ENCODE assay signal across 11 cellular contexts in the genomic region with DNA sequence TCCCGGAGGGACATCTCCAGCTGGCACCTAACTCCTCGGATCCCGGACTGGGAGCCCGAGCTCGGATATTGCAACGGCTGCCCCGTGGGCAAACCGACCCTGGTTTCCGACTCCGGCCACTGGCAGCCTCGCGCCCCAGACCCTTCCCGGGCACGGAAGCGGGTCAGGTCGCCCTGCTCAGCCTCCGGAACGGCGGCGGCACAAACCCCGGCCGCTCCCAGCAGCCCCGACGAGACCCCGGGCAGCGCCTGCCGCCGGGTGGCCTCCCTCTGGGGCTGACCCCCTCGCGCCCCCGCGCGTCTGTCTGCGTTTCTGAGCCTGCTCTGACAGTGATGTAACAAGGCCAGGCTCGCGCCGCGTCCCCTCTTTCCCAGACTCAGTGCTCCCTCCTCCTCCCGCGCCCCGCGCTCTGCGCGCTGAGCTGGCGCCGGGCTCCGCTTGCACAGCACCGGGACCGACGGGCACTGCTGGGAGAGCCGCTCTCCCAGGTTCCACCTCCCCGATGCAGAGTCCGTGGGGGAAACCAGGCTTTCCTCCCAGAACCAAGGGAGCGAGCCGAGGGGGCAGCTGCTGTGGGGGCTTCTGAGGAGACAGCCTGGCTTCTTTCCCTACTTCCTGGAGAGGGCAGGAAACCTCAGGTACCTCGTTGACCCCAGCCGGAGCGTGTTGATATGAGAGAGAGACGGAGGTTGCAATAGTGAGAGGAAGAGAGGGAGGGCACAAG. TPM values are rescaled to one million over a fixed set of nuclear protein-coding genes. Genes with fewer than 3 reads are reported as not detected.
DNase-seq lines count a peak whose midpoint lies in the region; FAIRE-seq and TF ChIP-seq lines count a peak whose summit lies in the region.
"Had no signal": no experiment of that assay in that cellular context is flagged by ENCODE, and none has a peak within 500 bp of the region (broad histone marks: within the 10 kb centered on the region; RNA-seq: fewer than 3 reads in every experiment).

A gene with protein sequence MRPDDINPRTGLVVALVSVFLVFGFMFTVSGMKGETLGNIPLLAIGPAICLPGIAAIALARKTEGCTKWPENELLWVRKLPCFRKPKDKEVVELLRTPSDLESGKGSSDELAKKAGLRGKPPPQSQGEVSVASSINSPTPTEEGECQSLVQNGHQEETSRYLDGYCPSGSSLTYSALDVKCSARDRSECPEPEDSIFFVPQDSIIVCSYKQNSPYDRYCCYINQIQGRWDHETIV (plus strand): TSS at position 373 of the 724 bp plus-strand sequence. CDS start 644 bp downstream, outside the sequence.

- no peaks in the 10 kb centered on the region for H4K20me1 ChIP-seq in astrocyte (ENCODE audit: insufficient read depth, low read length)

- H3K4me1 Mint-ChIP-seq in astrocyte (ENCODE audit: low read depth, unreplicated experiment), result peaks cover 3% of the 10 kb centered on the region
- H3K4me1 Mint-ChIP-seq: stimulated activated memory B cell treated with anti-CD40 and anti-IgM and Interleukin-4, amounts not matched to agents 10 μg/mL and 1 μg/mL and 100 μg/mL, for 72 hours had no signal

- no peaks in the 10 kb centered on the region for H3K4me1 ChIP-seq in astrocyte (ENCODE audit: insufficient read depth, low read length)
- no peaks in the 10 kb centered on the region for H3K4me1 ChIP-seq in iPS-20b (ENCODE audit: insufficient read depth, low read length)
- H3K4me1 ChIP-seq in testis, result no peaks in the 10 kb centered on the region
- H3K4me1 ChIP-seq in effector memory CD4-positive, alpha-beta T cell (ENCODE audit: control insufficient read depth, insufficient read depth, low read length, poor library complexity, severe bottlenecking), result no peaks in the 10 kb centered on the region

- intact Hi-C loops in testis (cut with DNase I; ENCODE audit: low total_unique reads), result no loop called here

- no peaks in the 10 kb centered on the region for H3K9me3 ChIP-seq in astrocyte (ENCODE audit: insufficient read depth, low read depth, low read length)
- H3K9me3 ChIP-seq in iPS-20b (ENCODE audit: insufficient read depth, low read depth, low read length), result no peaks in the 10 kb centered on the region
- H3K9me3 ChIP-seq in testis, result no peaks in the 10 kb centered on the region
- no peaks in the 10 kb centered on the region for H3K9me3 ChIP-seq in effector memory CD4-positive, alpha-beta T cell (ENCODE audit: control insufficient read depth, low read length)
- H3K9me3 ChIP-seq: sigmoid colon had no signal

- H3K36me3 Mint-ChIP-seq in astrocyte (ENCODE audit: low read depth, unreplicated experiment), result no peaks in the 10 kb centered on the region
- H3K36me3 Mint-ChIP-seq: stimulated activated memory B cell treated with anti-CD40 and anti-IgM and Interleukin-4, amounts not matched to agents 10 μg/mL and 1 μg/mL and 100 μg/mL, for 72 hours had no signal

- H3K36me3 ChIP-seq in astrocyte (ENCODE audit: insufficient read depth, low read length) (no peaks in the 10 kb centered on the region), iPS-20b (ENCODE audit: insufficient read depth, low read depth, low read length) (no peaks in the 10 kb centered on the region), testis (ENCODE audit: low read depth, missing control alignments) (no peaks in the 10 kb centered on the region)
- H3K36me3 ChIP-seq in effector memory CD4-positive, alpha-beta T cell (ENCODE audit: control insufficient read depth, insufficient read depth, low read length), result no peaks in the 10 kb centered on the region
- H3K36me3 ChIP-seq: sigmoid colon had no signal

- H2AFZ ChIP-seq in astrocyte (ENCODE audit: low read depth, low read length), result peak within 1 kb of the TSS; percentile 63

- TF ChIP-seq POLR2A in testis (IDR thresholded peaks at IDR 0.05), result no peak

- peaks cover 57% of the 10 kb centered on the region for H3K27me3 ChIP-seq in astrocyte (ENCODE audit: insufficient read depth, low read length)
- peaks cover 96% of the 10 kb centered on the region for H3K27me3 ChIP-seq in iPS-20b (ENCODE audit: insufficient read depth, low read length)
- no peaks in the 10 kb centered on the region for H3K27me3 ChIP-seq in testis
- H3K27me3 ChIP-seq in effector memory CD4-positive, alpha-beta T cell (replicated peaks; ENCODE audit: control insufficient read depth, insufficient read depth, low read length, poor library complexity, severe bottlenecking), result peaks cover 13% of the 10 kb centered on the region

- H3K27me3 Mint-ChIP-seq in astrocyte (ENCODE audit: low read depth, unreplicated experiment), result peaks cover 68% of the 10 kb centered on the region

- H3K9me3 Mint-ChIP-seq in astrocyte (ENCODE audit: unreplicated experiment), result peaks cover 2% of the 10 kb centered on the region

- H3K27ac Mint-ChIP-seq in astrocyte (ENCODE audit: unreplicated experiment), result no peak within 1 kb of the TSS
- H3K27ac Mint-ChIP-seq: stimulated activated memory B cell treated with anti-CD40 and anti-IgM and Interleukin-4, amounts not matched to agents 10 μg/mL and 1 μg/mL and 100 μg/mL, for 72 hours had no signal

- DNase-seq in NCI-H2227 (lab: John Stamatoyannopoulos, UW; ENCODE audit: unreplicated experiment) (peak; percentile 10), NCI-H2227 treated with DMSO at 0.1 percent for 48 hours (lab: John Stamatoyannopoulos, UW) (no peak), astrocyte (ENCODE audit: low read depth) (no peak), testis (peak; percentile 41), putamen (ENCODE audit: low spot score) (no peak), GOT3 (lab: John Stamatoyannopoulos, UW) (no peak)
- no peak for DNase-seq in effector memory CD4-positive, alpha-beta T cell
- DNase-seq: SIG-M5, sigmoid colon had no signal

- FAIRE-seq in astrocyte (lab: Jason Lieb, UNC), result no peak

- 0 to 1% methylated on average over 6 to 45 of the region's 59 CpGs for WGBS in testis, 2 donors

- H3K4me3 ChIP-seq in astrocyte (ENCODE audit: insufficient read depth, low read depth, low read length) (peak within 1 kb of the TSS; percentile 33), iPS-20b (ENCODE audit: low read length) (peak within 1 kb of the TSS; percentile 87), testis (peak within 1 kb of the TSS; percentile 43 to 55)
- no peak within 1 kb of the TSS for H3K4me3 ChIP-seq in effector memory CD4-positive, alpha-beta T cell (ENCODE audit: insufficient read depth, low read depth, low read length, poor library complexity, severe bottlenecking)

- H3K9ac ChIP-seq in astrocyte (ENCODE audit: low read length) (no peak within 1 kb of the TSS), iPS-20b (ENCODE audit: low read depth, low read length) (peak within 1 kb of the TSS; percentile 75; the same call in 1 of the 2 replicates)

- TF ChIP-seq CTCF in astrocyte (IDR thresholded peaks at IDR 0.05; ENCODE audit: insufficient read depth, low read depth, low read length) (no peak), testis (IDR thresholded peaks at IDR 0.05) (no peak)

- H3K79me2 ChIP-seq in astrocyte (ENCODE audit: insufficient read depth, low read length), result no peaks in the 10 kb centered on the region

- H3K27ac ChIP-seq in astrocyte (ENCODE audit: low read depth, low read length) (no peak within 1 kb of the TSS), iPS-20b (ENCODE audit: low read length) (no peak within 1 kb of the TSS), testis (no peak within 1 kb of the TSS)
- no peak within 1 kb of the TSS for H3K27ac ChIP-seq in effector memory CD4-positive, alpha-beta T cell (ENCODE audit: insufficient read depth, low read length, poor library complexity, severe bottlenecking)
- H3K27ac ChIP-seq: sigmoid colon had no signal

- H3K4me2 ChIP-seq in astrocyte (ENCODE audit: low read length), result peak within 1 kb of the TSS; percentile 77

- peak within 1 kb of the TSS; percentile 80 for H3K4me3 Mint-ChIP-seq in astrocyte (ENCODE audit: unreplicated experiment)
- H3K4me3 Mint-ChIP-seq: stimulated activated memory B cell treated with anti-CD40 and anti-IgM and Interleukin-4, amounts not matched to agents 10 μg/mL and 1 μg/mL and 100 μg/mL, for 72 hours had no signal

RNA-seq across cellular contexts. Expression of the gene that starts here (rescaled TPM):
- total RNA-seq in astrocyte (1.4 and 3.0 TPM in 2 replicates), testis (1 to 10 TPM; 2.2 to 3.1 TPM)
- polyA plus RNA-seq in testis (ENCODE audit: insufficient read depth, low read depth, low replicate concordance), result 5.2 TPM
- total RNA-seq: sigmoid colon had no signal
- polyA plus RNA-seq: sigmoid colon had no signal

Comparison
In these comparisons a context has a peak if more than half of its experiments do, and no peak if none do; other contexts are left out.
1. DNase-seq: peak in NCI-H2227 (single experiment) and testis (single experiment); none in NCI-H2227 treated with DMSO at 0.1 percent for 48 hours (single experiment), astrocyte (single experiment), putamen (single experiment), effector memory CD4-positive, alpha-beta T cell (0 of 3) and GOT3 (single experiment).